Comparison of ENCODE assay signal across 1 cellular context in genomic region chr1:183635606-183636333, GRCh38.
TF ChIP-seq lines count a peak whose summit lies in the region.

TSS of gene ARPC5 (minus strand) at chr1:183635783. CDS start at chr1:183635659, 124 bp downstream.

TF ChIP-seq in HepG2, 621 proteins besides CTCF, POLR2A, EP300 and RAD21 (continued from another document and continues in another):
- TF ChIP-seq FOXO4 (CRISPR knock-in tag; conservative IDR thresholded peaks at IDR 0.05), result no peak
- no peak for TF ChIP-seq ZNF546 (CRISPR knock-in tag; conservative IDR thresholded peaks at IDR 0.05)
- no peak for TF ChIP-seq SNAPC5 (CRISPR knock-in tag; IDR thresholded peaks at IDR 0.05; ENCODE audit: borderline replicate concordance)
- TF ChIP-seq HNF4A (CRISPR knock-in tag; IDR thresholded peaks at IDR 0.05), result no peak
- peak; percentile 46; the same call in 1 of the 2 replicates for TF ChIP-seq HINFP (CRISPR knock-in tag; IDR thresholded peaks at IDR 0.05; ENCODE audit: low read depth)
- TF ChIP-seq HNF1B (CRISPR knock-in tag; IDR thresholded peaks at IDR 0.05), result peak; percentile 72
- TF ChIP-seq DMAP1 (CRISPR knock-in tag; IDR thresholded peaks at IDR 0.05), result peak; percentile 66; the same call in 1 of the 2 replicates
- no peak; the same call in 1 of the 2 replicates for TF ChIP-seq ZNF230 (CRISPR knock-in tag; IDR thresholded peaks at IDR 0.05)
- TF ChIP-seq ZNF513 (CRISPR knock-in tag; conservative IDR thresholded peaks at IDR 0.05), result no peak
- peak; percentile 74; the same call in 1 of the 2 replicates for TF ChIP-seq ZFP82 (CRISPR knock-in tag; IDR thresholded peaks at IDR 0.05; ENCODE audit: borderline replicate concordance)
- TF ChIP-seq IRF9 (CRISPR knock-in tag; IDR thresholded peaks at IDR 0.05; ENCODE audit: borderline replicate concordance), result no peak
- no peak for TF ChIP-seq TP53 (CRISPR knock-in tag; conservative IDR thresholded peaks at IDR 0.05)
- TF ChIP-seq ZNF550 (CRISPR knock-in tag; IDR thresholded peaks at IDR 0.05; ENCODE audit: borderline replicate concordance), result 0 out of 2 replicates have a peak, but pooled peaks have one; percentile 48
- TF ChIP-seq SOX6 (IDR thresholded peaks at IDR 0.05), result no peak
- TF ChIP-seq SOX6 (CRISPR knock-in tag; IDR thresholded peaks at IDR 0.05), result peak; percentile 35; the same call in 1 of the 2 replicates
- peak; percentile 9; the same call in 1 of the 2 replicates for TF ChIP-seq ZNF264 (CRISPR knock-in tag; IDR thresholded peaks at IDR 0.05)
- 0 out of 2 replicates have a peak, but pooled peaks have one; percentile 6 for TF ChIP-seq KDM6A (CRISPR knock-in tag; IDR thresholded peaks at IDR 0.05; ENCODE audit: low read depth)
- peak; percentile 58 for TF ChIP-seq ZMYM4 (CRISPR knock-in tag; IDR thresholded peaks at IDR 0.05)
- peak; percentile 50 for TF ChIP-seq ERF (CRISPR knock-in tag; IDR thresholded peaks at IDR 0.05)
- TF ChIP-seq ZNF749 (CRISPR knock-in tag; IDR thresholded peaks at IDR 0.05; ENCODE audit: borderline replicate concordance), result 0 out of 2 replicates have a peak, but pooled peaks have one; percentile 20
- 0 out of 2 replicates have a peak, but pooled peaks have one; percentile 5 for TF ChIP-seq ZNF275 (CRISPR knock-in tag; IDR thresholded peaks at IDR 0.05; ENCODE audit: borderline replicate concordance)
- no peak for TF ChIP-seq CSRNP2 (CRISPR knock-in tag; conservative IDR thresholded peaks at IDR 0.05; ENCODE audit: low read depth)
- TF ChIP-seq RBFOX2 (IDR thresholded peaks at IDR 0.05; ENCODE audit: low read depth, low read length), result peak; percentile 85
- peak; percentile 53 to 89; a peak in 3 of 4 replicates for TF ChIP-seq HMGXB4 (CRISPR knock-in tag; IDR thresholded peaks at IDR 0.05; ENCODE audit: borderline replicate concordance in 1 of 2, low read depth in 1 of 2)
- peak; percentile 77 for TF ChIP-seq ELF3 (CRISPR knock-in tag; IDR thresholded peaks at IDR 0.05)
- no peak for TF ChIP-seq ZNF570 (CRISPR knock-in tag; IDR thresholded peaks at IDR 0.05; ENCODE audit: borderline replicate concordance)
- TF ChIP-seq REST (IDR thresholded peaks at IDR 0.05; ENCODE audit: borderline replicate concordance in 1 of 2, low read depth in 1 of 2, low read length in 2 of 2), result 0 out of 4 replicates have a peak, but pooled peaks of 1 of the 2 experiments have one; percentile 26
- TF ChIP-seq ZNF3 (CRISPR knock-in tag; IDR thresholded peaks at IDR 0.05), result no peak
- TF ChIP-seq HDAC6 (IDR thresholded peaks at IDR 0.05; ENCODE audit: low read depth, low read length), result no peak
- peak; percentile 88 for TF ChIP-seq GABPB1 (CRISPR knock-in tag; IDR thresholded peaks at IDR 0.05)
- TF ChIP-seq RARA (CRISPR knock-in tag; IDR thresholded peaks at IDR 0.05), result peak; percentile 11; the same call in 1 of the 2 replicates
- no peak for TF ChIP-seq ZNF468 (CRISPR knock-in tag; IDR thresholded peaks at IDR 0.05)
- TF ChIP-seq NR2C2 (CRISPR knock-in tag; IDR thresholded peaks at IDR 0.05; ENCODE audit: borderline replicate concordance), result peak; percentile 11; the same call in 1 of the 2 replicates
- TF ChIP-seq ZFP1 (CRISPR knock-in tag; IDR thresholded peaks at IDR 0.05), result no peak
- TF ChIP-seq TCF12 (IDR thresholded peaks at IDR 0.05), result no peak
- no peak for TF ChIP-seq TCF12 (CRISPR knock-in tag; IDR thresholded peaks at IDR 0.05)
- no peak for TF ChIP-seq ZNF773 (CRISPR knock-in tag; IDR thresholded peaks at IDR 0.05; ENCODE audit: borderline replicate concordance)
- TF ChIP-seq USF2 (IDR thresholded peaks at IDR 0.05; ENCODE audit: low read depth, low read length), result peak; percentile 91
- peak; percentile 96; the same call in 1 of the 2 replicates for TF ChIP-seq USF2 (CRISPR knock-in tag; IDR thresholded peaks at IDR 0.05; ENCODE audit: borderline replicate concordance)
